Comparison of ENCODE assay signal across 18 cellular contexts in the genomic region with DNA sequence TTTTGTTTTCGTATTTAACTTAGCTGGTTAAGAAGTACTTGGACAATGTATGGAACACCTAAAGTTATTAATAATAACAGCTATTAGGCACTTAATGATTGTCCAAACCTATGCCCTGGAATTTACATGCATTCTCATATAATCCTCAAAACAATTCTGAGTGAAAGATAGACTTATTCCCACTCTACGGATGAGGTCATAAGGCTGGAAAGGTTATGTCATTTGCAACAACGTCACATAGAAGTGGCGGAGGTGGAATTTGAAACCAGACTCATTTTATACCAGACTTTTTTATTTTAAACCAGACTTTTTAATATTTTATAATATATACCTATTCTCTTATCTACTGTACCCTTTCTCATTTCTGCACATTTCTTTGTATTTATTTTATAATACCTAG. TPM values are rescaled to one million over a fixed set of nuclear protein-coding genes. Genes with fewer than 3 reads are reported as not detected.
DNase-seq lines count a peak whose midpoint lies in the region; ATAC-seq, FAIRE-seq and TF ChIP-seq lines count a peak whose summit lies in the region.
"Had no signal": no experiment of that assay in that cellular context is flagged by ENCODE, and none has a peak within 500 bp of the region (broad histone marks: within the 10 kb centered on the region; RNA-seq: fewer than 3 reads in every experiment).

No MANE protein-coding gene starts in this region.

- TF ChIP-seq CTCF in HepG2 (CRISPR knock-in tag; IDR thresholded peaks at IDR 0.05), result no peak
- no peak for TF ChIP-seq CTCF in right lobe of liver (IDR thresholded peaks at IDR 0.05)
- TF ChIP-seq CTCF in K562 (IDR thresholded peaks at IDR 0.05 in 2 of 3, conservative IDR thresholded peaks at IDR 0.05 in 1 of 3; ENCODE audit: insufficient read depth in 2 of 3, low read depth in 1 of 3, low read length in 3 of 3), result no peak

- CTCF ChIA-PET in HepG2 (lab: Yijun Ruan, JAX; ENCODE audit: low intra/inter-chr PET ratio, low total read pairs), result no interaction called here
- CTCF ChIA-PET in K562 (lab: Yijun Ruan, JAX; ENCODE audit: low intra/inter-chr PET ratio), result no interaction called here

- H3K27ac ChIP-seq in HepG2 (ENCODE audit: extremely low read length, insufficient read depth, low read length) (no peak overlapping the region), right lobe of liver (no peak overlapping the region), K562 (ENCODE audit: extremely low read depth, low read depth, low read length) (no peak overlapping the region)
- H3K27ac ChIP-seq: 22Rv1; A549; BLaER1 treated with 17β-estradiol and CSF1 and Interleukin-3, amounts not matched to agents 10 nM and 100 nM; C4-2B had no signal

- in situ Hi-C loops in HepG2 (cut with HindIII; ENCODE audit: extremely low pct_ligation_motif_present, low pct_unique_long_range_greater_than_20kb) (no loop called here), K562 (cut with MboI) (no loop called here)

- H4K20me1 ChIP-seq in HepG2 (ENCODE audit: insufficient read depth, low read length), result peaks cover 5% of the 10 kb centered on the region; the same call in 1 of the 2 replicates
- peaks cover 6% of the 10 kb centered on the region; the same call in 1 of the 2 replicates for H4K20me1 ChIP-seq in K562 (replicated peaks; ENCODE audit: control insufficient read depth, insufficient read depth, low read length)

- H3K9me3 ChIP-seq in HepG2 (ENCODE audit: low read length) (no peaks in the 10 kb centered on the region), right lobe of liver (no peaks in the 10 kb centered on the region), K562 (replicated peaks; ENCODE audit: control insufficient read depth, insufficient read depth, low read depth, low read length) (0 out of 2 replicates have a peak, but pooled peaks cover 6% of the 10 kb centered on the region)
- H3K9me3 ChIP-seq: A549, Caco-2 had no signal

- H3K4me3 ChIP-seq in HepG2 (replicated peaks in 1 of 3; ENCODE audit: insufficient read depth in 1 of 3, low read depth in 2 of 3, low read length in 3 of 3) (no peak overlapping the region), right lobe of liver (no peak overlapping the region), K562 (no peak overlapping the region)
- H3K4me3 ChIP-seq: A549; BLaER1 treated with 17β-estradiol and CSF1 and Interleukin-3, amounts not matched to agents 10 nM and 100 nM had no signal

- H3K9ac ChIP-seq in HepG2 (ENCODE audit: insufficient read depth, low read depth, low read length) (no peak overlapping the region), K562 (ENCODE audit: insufficient read depth in 1 of 2, low read depth in 2 of 2, low read length in 2 of 2) (no peak overlapping the region)
- H3K9ac ChIP-seq: BLaER1 treated with 17β-estradiol and CSF1 and Interleukin-3, amounts not matched to agents 10 nM and 100 nM had no signal

- H3K4me2 ChIP-seq in HepG2 (ENCODE audit: low read depth, low read length) (no peak overlapping the region), K562 (ENCODE audit: insufficient read depth, low read length) (no peak overlapping the region)
- H3K4me2 ChIP-seq: A549 had no signal

- H3K79me2 ChIP-seq in HepG2 (ENCODE audit: insufficient read depth, low read length), result peaks cover 86% of the 10 kb centered on the region
- H3K79me2 ChIP-seq in K562 (ENCODE audit: control insufficient read depth, insufficient read depth, low read length), result peaks cover 79% of the 10 kb centered on the region

- H3K9me1 ChIP-seq in K562 (ENCODE audit: control insufficient read depth, insufficient read depth, low read length), result no peaks in the 10 kb centered on the region

- TF ChIP-seq EP300 in HepG2 (IDR thresholded peaks at IDR 0.05; ENCODE audit: low read depth in 2 of 2, low read length in 2 of 2) (no peak), HepG2 (CRISPR knock-in tag; IDR thresholded peaks at IDR 0.05; ENCODE audit: borderline replicate concordance) (no peak), K562 (IDR thresholded peaks at IDR 0.05; ENCODE audit: low read length) (no peak)

- no TSS peak for BruUV-seq in HepG2 (replicated peaks; lab: Mats Ljungman, UMichigan)
- no TSS peak for BruUV-seq in K562 (replicated peaks; lab: Mats Ljungman, UMichigan)

- intact Hi-C loops in HepG2 (cut with micrococcal nuclease; ENCODE audit: unreplicated experiment) (no loop called here), right lobe of liver (cut with DNase I) (no loop called here), K562 (cut with micrococcal nuclease) (no loop called here)

- ATAC-seq in HepG2 (no peak), right lobe of liver (no peak), K562 (no peak), GM18511 (IDR thresholded peaks at IDR 0.05; ENCODE audit: unreplicated experiment) (no peak), HG02938 (IDR thresholded peaks at IDR 0.05; ENCODE audit: unreplicated experiment) (no peak)
- ATAC-seq: A549; CD8-positive, alpha-beta T cell had no signal

- POLR2A ChIA-PET in HepG2 (lab: Yijun Ruan, JAX), result no interaction called here
- POLR2A ChIA-PET in K562 (lab: Yijun Ruan, JAX), result interaction anchor here (1.4 kb wide), 1 partner anchor 12 kb away, joined by 4 read pairs; no protein-coding TSS in a partner anchor

- WGBS in HepG2 (ENCODE audit: low lambda C conversion rate), result 98% methylated on average over 4 of the region's 4 CpGs
- WGBS in right lobe of liver (ENCODE audit: insufficient coverage, low coverage, low lambda C conversion rate, missing lambda C conversion rate), result 88% methylated on average over 4 of the region's 4 CpGs
- 89% methylated on average over 4 of the region's 4 CpGs for WGBS in K562 (ENCODE audit: insufficient coverage, low coverage, missing lambda C conversion rate)

- H3K36me3 ChIP-seq in HepG2 (replicated peaks in 1 of 2; ENCODE audit: control insufficient read depth in 1 of 2, insufficient read depth in 2 of 2, low read length in 2 of 2) (peaks cover 2 to 7% of the 10 kb centered on the region in 2 experiments; a peak in 2 of 5 replicates), right lobe of liver (no peaks in the 10 kb centered on the region), K562 (ENCODE audit: control insufficient read depth, insufficient read depth, low read length) (peaks cover 38% of the 10 kb centered on the region)

- TF ChIP-seq POLR2A in HepG2 (IDR thresholded peaks at IDR 0.05; ENCODE audit: insufficient read depth in 1 of 2, low read depth in 2 of 2, low read length in 2 of 2) (no peak), right lobe of liver (IDR thresholded peaks at IDR 0.05) (no peak), K562 (conservative IDR thresholded peaks at IDR 0.05) (no peak)

- DNase-seq in HepG2 (ENCODE audit: low spot score) (no peak), right lobe of liver (no peak), K562 (ENCODE audit: extremely low read depth in 1 of 4, low spot score in 3 of 4) (no peak)
- DNase-seq: AML-193; Caco-2; Calu3; CD4-positive, alpha-beta T cell; CD8-positive, alpha-beta T cell; DMS79 treated with DMSO at 0.1 percent for 48 hours; GF-D8 had no signal

- H3K4me1 ChIP-seq in HepG2 (ENCODE audit: insufficient read depth, low read length) (peaks cover 85% of the 10 kb centered on the region), right lobe of liver (peaks cover 2 to 31% (median 7%) of the 10 kb centered on the region in 4 donors), K562 (replicated peaks in 1 of 2; ENCODE audit: control insufficient read depth in 2 of 2, insufficient read depth in 2 of 2, low read length in 2 of 2) (peaks cover 10 to 41% of the 10 kb centered on the region in 2 experiments)

- H2AFZ ChIP-seq in HepG2 (ENCODE audit: low read length), result no peak overlapping the region
- no peak overlapping the region for H2AFZ ChIP-seq in K562 (ENCODE audit: low read depth, low read length)

- FAIRE-seq in HepG2 (lab: Jason Lieb, UNC) (no peak), K562 (lab: Jason Lieb, UNC) (no peak)
- FAIRE-seq: A549, D721Med, GM12891 had no signal

- TF ChIP-seq RAD21 in HepG2 (CRISPR knock-in tag; IDR thresholded peaks at IDR 0.05) (no peak), K562 (CRISPR knock-in tag; conservative IDR thresholded peaks at IDR 0.05 in 1 of 2, IDR thresholded peaks at IDR 0.05 in 1 of 2) (no peak)

- H3K27me3 ChIP-seq in HepG2 (ENCODE audit: control insufficient read depth in 1 of 2, insufficient read depth in 2 of 2, low read length in 2 of 2) (no peaks in the 10 kb centered on the region), right lobe of liver (no peaks in the 10 kb centered on the region), K562 (ENCODE audit: control insufficient read depth in 2 of 2, insufficient read depth in 2 of 2, low read length in 2 of 2) (no peaks in the 10 kb centered on the region)
- H3K27me3 ChIP-seq: BLaER1 treated with 17β-estradiol and CSF1 and Interleukin-3, amounts not matched to agents 10 nM and 100 nM had no signal

RNA-seq across cellular contexts. Expression of gene LRRC8D, which starts 8.4 kb away (rescaled TPM):
- total RNA-seq in HepG2 (2016; rRNA removed; fragmentation: Illumina TruSeq; extraction: Trizol) (44.6 and 45.5 TPM in 2 replicates), right lobe of liver (10 to 100 TPM; 11.5 to 22.1 (median 19.3) TPM), K562 (2014; rRNA removed) (11.4 and 12.4 TPM in 2 replicates), K562 (2014; rRNA removed; fragmentation: Illumina TruSeq; extraction: Trizol) (21.9 and 25.5 TPM in 2 replicates), K562 (2015; rRNA removed; fragmentation: Illumina TruSeq; extraction: Trizol) (13.6 and 14.7 TPM in 2 replicates), K562 (2021) (22.1 and 25.0 TPM in 2 replicates)
- total RNA-seq in HepG2 (2016; cell fraction: cytosol; rRNA removed; fragmentation: Illumina TruSeq; extraction: Trizol; ENCODE audit: low read depth), result 8.5 and 9.3 TPM in 2 replicates
- 43.8 and 46.2 TPM in 2 replicates for total RNA-seq in HepG2 (2016; cell fraction: insoluble cytoplasmic fraction; rRNA removed; fragmentation: Illumina TruSeq; extraction: Trizol)
- 33.3 and 37.9 TPM in 2 replicates for total RNA-seq in HepG2 (2016; cell fraction: membrane; rRNA removed; fragmentation: Illumina TruSeq; extraction: Trizol)
- 43.7 and 45.6 TPM in 2 replicates for total RNA-seq in HepG2 (2016; cell fraction: nucleus; rRNA removed; fragmentation: Illumina TruSeq; extraction: Trizol)
- polyA plus RNA-seq in HepG2 (2011; rRNA removed) (29.9 and 30.0 TPM in 2 replicates), K562 (2011; rRNA removed) (53.9 and 66.3 TPM in 2 replicates), K562 (2014; fragmentation: Illumina TruSeq; extraction: Trizol) (24.9 and 26.1 TPM in 2 replicates), K562 (2014; fragmentation: Nextera tagmentation; extraction: Ambion mirVana) (1 to 10 TPM; 3.4 to 7.8 TPM), K562 (2014; rRNA removed) (14.7 and 15.9 TPM in 2 replicates)
- polyA plus RNA-seq in HepG2 (2011; cell fraction: cytosol; rRNA removed), result 27.1 and 30.0 TPM in 2 replicates
- 29.5 and 30.7 TPM in 2 replicates for polyA plus RNA-seq in HepG2 (2011; cell fraction: nucleus; rRNA removed)
- 26.8 and 28.6 TPM in 2 replicates for polyA plus RNA-seq in HepG2 (2012)
- polyA plus RNA-seq in HepG2 (2016; cell fraction: cytosol; fragmentation: Illumina TruSeq; extraction: Trizol; ENCODE audit: low read depth), result 5.8 and 5.9 TPM in 2 replicates
- polyA plus RNA-seq in HepG2 (2016; cell fraction: insoluble cytoplasmic fraction; fragmentation: Illumina TruSeq; extraction: Trizol; ENCODE audit: low read depth), result 47.0 and 48.7 TPM in 2 replicates
- 20.5 and 21.4 TPM in 2 replicates for polyA plus RNA-seq in HepG2 (2016; cell fraction: membrane; fragmentation: Illumina TruSeq; extraction: Trizol; ENCODE audit: low read depth)
- 53.9 and 57.1 TPM in 2 replicates for polyA plus RNA-seq in HepG2 (2016; cell fraction: nucleus; fragmentation: Illumina TruSeq; extraction: Trizol; ENCODE audit: insufficient read depth, low read depth)
- polyA minus RNA-seq in HepG2 (2011; rRNA and poly(A)+ RNA removed; ENCODE audit: low replicate concordance), result 65.8 and 107 TPM in 2 replicates
- polyA minus RNA-seq in HepG2 (2011; cell fraction: cytosol; rRNA and poly(A)+ RNA removed), result 26.6 and 33.6 TPM in 2 replicates
- polyA minus RNA-seq in HepG2 (2011; cell fraction: nucleus; rRNA and poly(A)+ RNA removed), result 44.2 and 52.0 TPM in 2 replicates
- 40.8 and 79.7 TPM in 2 replicates for total RNA-seq in K562 (2011; cell fraction: chromatin; rRNA removed; ENCODE audit: low replicate concordance)
- 33.0 and 35.8 TPM in 2 replicates for total RNA-seq in K562 (2011; cell fraction: nucleolus; rRNA removed)
- total RNA-seq in K562 (2011; cell fraction: nucleoplasm; rRNA removed), result 50.9 and 57.0 TPM in 2 replicates
- polyA plus RNA-seq in K562 (2011; cell fraction: cytosol; rRNA removed), result 41.0 and 55.7 TPM in 2 replicates
- polyA plus RNA-seq in K562 (2011; cell fraction: nucleus; rRNA removed), result 51.6 and 73.7 TPM in 2 replicates
- polyA plus RNA-seq in K562 (2012), result 16.6 and 39.2 TPM in 2 replicates
- 58.4 and 72.6 TPM in 2 replicates for polyA minus RNA-seq in K562 (2011; rRNA and poly(A)+ RNA removed)
- polyA minus RNA-seq in K562 (2011; cell fraction: cytosol; rRNA and poly(A)+ RNA removed), result 33.1 and 35.2 TPM in 2 replicates
- polyA minus RNA-seq in K562 (2011; cell fraction: nucleus; rRNA and poly(A)+ RNA removed), result 14.3 and 31.3 TPM in 2 replicates

Comparison
In these comparisons a context has a peak if more than half of its experiments do, and no peak if none do; other contexts are left out.
1. Of the 241 proteins assayed by ChIP-seq in both HepG2 and K562: peak only in HepG2: RBFOX2; only in K562: none; in both: none; in neither: 238; mixed calls (peak in some experiments, not most) for 2.